Comparison of ENCODE assay signal across 29 cellular contexts in the genomic region with DNA sequence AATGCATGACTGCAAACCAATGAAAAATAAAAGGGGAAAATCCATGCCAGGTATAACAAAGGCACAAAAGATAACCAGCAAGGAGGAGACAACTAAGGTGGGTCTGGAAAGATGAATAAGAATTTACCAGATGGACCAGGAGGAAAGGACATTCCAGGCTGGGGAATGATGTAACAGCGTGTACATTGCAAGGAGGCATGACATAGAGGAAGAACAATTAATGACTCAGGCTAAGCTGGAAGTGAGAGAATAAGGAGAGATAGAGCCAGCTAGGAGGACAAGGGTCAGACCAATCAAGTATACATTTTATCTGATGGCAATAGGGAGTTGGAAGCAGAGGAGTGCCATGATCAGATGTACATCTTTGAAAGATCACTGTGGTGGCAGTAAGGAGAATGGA.
"Had no signal": no experiment of that assay in that cellular context is flagged by ENCODE, and none has a peak within 500 bp of the region (broad histone marks: within the 10 kb centered on the region; RNA-seq: fewer than 3 reads in every experiment).

No MANE protein-coding gene starts in this region.

- H3K27me3 ChIP-seq: body of pancreas, cardiac muscle cell, colonic mucosa, heart right ventricle, right atrium auricular region, stomach, thyroid gland, upper lobe of right lung had no signal

- H3K4me3 ChIP-seq: body of pancreas, cardiac muscle cell, colonic mucosa, heart right ventricle, left ventricle myocardium inferior, lung, right atrium auricular region, stomach, thyroid gland, upper lobe of right lung had no signal

- FAIRE-seq: endometrium had no signal

- H3K27me3 Mint-ChIP-seq: activated CD4-positive, alpha-beta T cell treated with anti-CD3 and anti-CD28 coated beads for 36 hours; activated CD8-positive, alpha-beta memory T cell treated with anti-CD3 and anti-CD28 coated beads, Interleukin-2, amount 10 ng/mL, durations not matched to agents 7 days and 5 days; activated naive CD8-positive, alpha-beta T cell; naive thymus-derived CD8-positive, alpha-beta T cell; stimulated activated naive B cell treated with anti-CD40 and anti-IgM and Interleukin-4, amounts not matched to agents 10 μg/mL and 1 μg/mL and 100 μg/mL, for 72 hours had no signal

- ATAC-seq: activated CD4-positive, alpha-beta T cell treated with anti-CD3 and anti-CD28 coated beads for 36 hours; activated CD8-positive, alpha-beta memory T cell treated with anti-CD3 and anti-CD28 coated beads, Interleukin-2, amount 10 ng/mL, durations not matched to agents 7 days and 5 days; activated CD8-positive, alpha-beta T cell treated with anti-CD3 and anti-CD28 coated beads, Interleukin-2, amount 10 ng/mL, durations not matched to agents 7 days and 5 days; activated T-cell treated with anti-CD3 and anti-CD28 coated beads, Interleukin-2, amount 50 U/mL, for 72 hours; body of pancreas; heart right ventricle; naive thymus-derived CD8-positive, alpha-beta T cell; stimulated activated naive B cell treated with anti-CD40 and anti-IgM and Interleukin-4, amounts not matched to agents 10 μg/mL and 1 μg/mL and 100 μg/mL, for 72 hours; upper lobe of right lung had no signal

- H3K4me1 Mint-ChIP-seq: activated CD4-positive, alpha-beta T cell treated with anti-CD3 and anti-CD28 coated beads for 36 hours; naive thymus-derived CD8-positive, alpha-beta T cell; neural crest cell; stimulated activated naive B cell treated with anti-CD40 and anti-IgM and Interleukin-4, amounts not matched to agents 10 μg/mL and 1 μg/mL and 100 μg/mL, for 72 hours had no signal

- H3K36me3 ChIP-seq: cardiac muscle cell, colonic mucosa, left ventricle myocardium inferior, right atrium auricular region, stomach, thyroid gland, upper lobe of right lung had no signal

- DNase-seq: activated CD4-positive, alpha-beta T cell treated with anti-CD3 and anti-CD28 coated beads for 36 hours; activated CD4-positive, CD25-positive, alpha-beta regulatory T cell; activated CD8-positive, alpha-beta memory T cell treated with anti-CD3 and anti-CD28 coated beads, Interleukin-2, amount 10 ng/mL, durations not matched to agents 7 days and 5 days; activated CD8-positive, alpha-beta T cell treated with anti-CD3 and anti-CD28 coated beads, Interleukin-2, amount 10 ng/mL, durations not matched to agents 7 days and 5 days; activated naive CD4-positive, alpha-beta T cell; activated T-cell treated with anti-CD3 and anti-CD28 coated beads, Interleukin-2, amount 50 U/mL, for 72 hours; anterior cingulate cortex; body of pancreas; cerebellar nuclear complex; colonic mucosa; effector CD8-positive, alpha-beta T cell; foreskin melanocyte; heart right ventricle; kidney glomerular epithelial cell; left ventricle myocardium inferior; naive thymus-derived CD8-positive, alpha-beta T cell; occipital lobe; stimulated activated CD4-positive, alpha-beta T cell treated with anti-CD3 and anti-CD28 coated beads, Interleukin-15, amount 100 ng/mL, for 24 hours; stimulated activated CD4-positive, alpha-beta T cell treated with anti-CD3 and anti-CD28 coated beads, Interleukin-2, amount 100 ng/mL, for 24 hours; stimulated activated naive B cell treated with anti-CD40 and anti-IgM and Interleukin-4, amounts not matched to agents 10 μg/mL and 1 μg/mL and 100 μg/mL, for 72 hours; stomach; thyroid gland; upper lobe of right lung had no signal

- H3K4me3 Mint-ChIP-seq: activated CD4-positive, alpha-beta T cell treated with anti-CD3 and anti-CD28 coated beads for 36 hours; activated CD8-positive, alpha-beta memory T cell treated with anti-CD3 and anti-CD28 coated beads, Interleukin-2, amount 10 ng/mL, durations not matched to agents 7 days and 5 days; activated CD8-positive, alpha-beta T cell treated with anti-CD3 and anti-CD28 coated beads, Interleukin-2, amount 10 ng/mL, durations not matched to agents 7 days and 5 days; activated naive CD8-positive, alpha-beta T cell; activated T-cell treated with anti-CD3 and anti-CD28 coated beads, Interleukin-2, amount 50 U/mL, for 72 hours; naive thymus-derived CD8-positive, alpha-beta T cell; neural crest cell; stimulated activated naive B cell treated with anti-CD40 and anti-IgM and Interleukin-4, amounts not matched to agents 10 μg/mL and 1 μg/mL and 100 μg/mL, for 72 hours had no signal

- H3K27ac ChIP-seq: body of pancreas, cardiac muscle cell, colonic mucosa, heart right ventricle, left ventricle myocardium inferior, right atrium auricular region, stomach, thyroid gland, upper lobe of right lung had no signal

- H3K9me3 Mint-ChIP-seq: activated T-cell treated with anti-CD3 and anti-CD28 coated beads, Interleukin-2, amount 50 U/mL, for 72 hours; naive thymus-derived CD8-positive, alpha-beta T cell; neural crest cell; stimulated activated naive B cell treated with anti-CD40 and anti-IgM and Interleukin-4, amounts not matched to agents 10 μg/mL and 1 μg/mL and 100 μg/mL, for 72 hours had no signal

- H3K4me1 ChIP-seq: body of pancreas, colonic mucosa, heart right ventricle, left ventricle myocardium inferior, right atrium auricular region, stomach, thyroid gland, upper lobe of right lung had no signal

- H3K9me3 ChIP-seq: body of pancreas, colonic mucosa, heart right ventricle, left ventricle myocardium inferior, right atrium auricular region, stomach, thyroid gland, upper lobe of right lung had no signal
